Comparison of ENCODE assay signal across 19 cellular contexts in the genomic region with DNA sequence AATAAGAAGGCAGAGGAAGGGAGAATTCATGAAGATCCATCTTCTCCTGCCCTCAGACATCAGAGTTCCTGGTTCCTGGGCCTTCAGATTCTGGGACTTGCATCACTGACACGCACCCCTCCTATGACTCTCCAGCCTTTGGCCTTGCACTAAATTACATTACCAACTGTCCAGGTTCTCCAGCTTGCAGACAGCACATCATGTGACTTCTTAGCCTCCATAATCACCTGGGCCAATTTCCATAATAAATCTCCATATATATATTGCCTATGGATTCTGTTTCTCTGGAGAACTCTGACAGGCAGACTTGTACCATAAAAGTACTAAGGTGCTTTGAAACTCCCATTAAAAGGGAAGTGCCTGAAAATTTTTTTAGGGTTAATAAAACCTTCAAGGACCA. TPM values are rescaled to one million over a fixed set of nuclear protein-coding genes. Genes with fewer than 3 reads are reported as not detected.
DNase-seq lines count a peak whose midpoint lies in the region; ATAC-seq and TF ChIP-seq lines count a peak whose summit lies in the region.
"Had no signal": no experiment of that assay in that cellular context is flagged by ENCODE, and none has a peak within 500 bp of the region (broad histone marks: within the 10 kb centered on the region; RNA-seq: fewer than 3 reads in every experiment).

No MANE protein-coding gene starts in this region.

- 94 to 100% (median 100%) methylated on average over 1 of the region's 1 CpG for WGBS in spleen, 5 donors

- H3K4me1 Mint-ChIP-seq in CD4-positive, CD25-positive, alpha-beta regulatory T cell: peaks cover 2 to 44% (median 33%) of the 10 kb centered on the region in 4 donors
- peaks cover 26 to 50% (median 38%) of the 10 kb centered on the region in 3 donors for H3K4me1 Mint-ChIP-seq in CD8-positive, alpha-beta memory T cell
- H3K4me1 Mint-ChIP-seq in chondrocyte (ENCODE audit: low read depth) (peaks cover 40% of the 10 kb centered on the region), WTC11 (peaks cover 2% of the 10 kb centered on the region)

- no peak overlapping the region for H3K27ac ChIP-seq in CD4-positive, CD25-positive, alpha-beta regulatory T cell (ENCODE audit: insufficient read depth, low read length, poor library complexity, severe bottlenecking)
- no peak overlapping the region for H3K27ac ChIP-seq in CD8-positive, alpha-beta memory T cell (ENCODE audit: low read depth, low read length)
- H3K27ac ChIP-seq in spleen (no peak overlapping the region), A673 (ENCODE audit: low read depth, low read length, poor library complexity, severe bottlenecking) (no peak overlapping the region)
- H3K27ac ChIP-seq: A549 had no signal

- CTCF ChIA-PET in CD8-positive, alpha-beta memory T cell (lab: Charles Lee): no interaction called here
- CTCF ChIA-PET in WTC11 (lab: Charles Lee) (interaction anchor here (0.7 kb wide), 1 partner anchor 103 kb away, joined by 3 read pairs; no protein-coding TSS in a partner anchor), A673 (lab: Charles Lee) (no interaction called here)

- H3K9me3 Mint-ChIP-seq in CD4-positive, CD25-positive, alpha-beta regulatory T cell: no peaks in the 10 kb centered on the region
- no peaks in the 10 kb centered on the region for H3K9me3 Mint-ChIP-seq in CD8-positive, alpha-beta memory T cell
- H3K9me3 Mint-ChIP-seq in chondrocyte (ENCODE audit: low read depth) (no peaks in the 10 kb centered on the region), WTC11 (peaks cover 16% of the 10 kb centered on the region)
- H3K9me3 Mint-ChIP-seq: HFFc6 had no signal

- no peak for TF ChIP-seq CTCF in chondrocyte (IDR thresholded peaks at IDR 0.05)
- TF ChIP-seq CTCF in mucosa of descending colon (IDR thresholded peaks at IDR 0.05): no peak
- no peak for TF ChIP-seq CTCF in WTC11 (IDR thresholded peaks at IDR 0.05)
- TF ChIP-seq CTCF in spleen (IDR thresholded peaks at IDR 0.05 in 8 of 11, conservative IDR thresholded peaks at IDR 0.05 in 3 of 11): no peak
- no peak for TF ChIP-seq CTCF in A673 (conservative IDR thresholded peaks at IDR 0.05; ENCODE audit: low read depth, low read length)

- H3K36me3 ChIP-seq in CD4-positive, CD25-positive, alpha-beta regulatory T cell (ENCODE audit: control insufficient read depth, insufficient read depth, low read length): peaks cover 18% of the 10 kb centered on the region
- H3K36me3 ChIP-seq in CD8-positive, alpha-beta memory T cell (ENCODE audit: insufficient read depth, low read length): no peaks in the 10 kb centered on the region
- H3K36me3 ChIP-seq in mucosa of descending colon (ENCODE audit: low read depth) (no peaks in the 10 kb centered on the region), spleen (peaks cover 0 to 22% (median 0%) of the 10 kb centered on the region in 6 donors), A673 (ENCODE audit: insufficient read depth, low read length, poor library complexity, severe bottlenecking) (no peaks in the 10 kb centered on the region)
- H3K36me3 ChIP-seq: HAP-1 had no signal

- TF ChIP-seq POLR2A in spleen (IDR thresholded peaks at IDR 0.05): no peak

- H3K27ac Mint-ChIP-seq in CD4-positive, CD25-positive, alpha-beta regulatory T cell: peak overlapping the region in 2 of 3 donors; percentile 6 to 50
- peak overlapping the region in 6 of 8 donors; percentile 21 to 71 (median 34) for H3K27ac Mint-ChIP-seq in CD8-positive, alpha-beta memory T cell
- peak overlapping the region; percentile 47 for H3K27ac Mint-ChIP-seq in chondrocyte (ENCODE audit: unreplicated experiment)
- no peak overlapping the region for H3K27ac Mint-ChIP-seq in WTC11
- H3K27ac Mint-ChIP-seq: HFFc6 had no signal

- no peak overlapping the region for H3K4me3 Mint-ChIP-seq in CD4-positive, CD25-positive, alpha-beta regulatory T cell
- no peak overlapping the region for H3K4me3 Mint-ChIP-seq in CD8-positive, alpha-beta memory T cell
- H3K4me3 Mint-ChIP-seq in chondrocyte (ENCODE audit: unreplicated experiment): no peak overlapping the region
- H3K4me3 Mint-ChIP-seq in WTC11: no peak overlapping the region
- H3K4me3 Mint-ChIP-seq: HFFc6 had no signal

- no peaks in the 10 kb centered on the region for H3K27me3 ChIP-seq in CD4-positive, CD25-positive, alpha-beta regulatory T cell (ENCODE audit: control insufficient read depth, insufficient read depth, low read length)
- no peaks in the 10 kb centered on the region for H3K27me3 ChIP-seq in CD8-positive, alpha-beta memory T cell (ENCODE audit: insufficient read depth, low read length, poor library complexity, severe bottlenecking)
- no peaks in the 10 kb centered on the region for H3K27me3 ChIP-seq in spleen (replicated peaks in 1 of 7)
- no peaks in the 10 kb centered on the region for H3K27me3 ChIP-seq in A673 (replicated peaks; ENCODE audit: insufficient read depth, low read depth, low read length, poor library complexity)

- no peak for DNase-seq in CD4-positive, CD25-positive, alpha-beta regulatory T cell
- DNase-seq in CD8-positive, alpha-beta memory T cell: no peak
- no peak for DNase-seq in chondrocyte (ENCODE audit: low spot score)
- DNase-seq in mucosa of descending colon: peak in 1 of 3 donors; percentile 17
- no peak for DNase-seq in WTC11 (ENCODE audit: low spot score)
- DNase-seq in spleen: no peak
- no peak for DNase-seq in stimulated activated CD4-positive, alpha-beta T cell treated with anti-CD3 and anti-CD28 coated beads, Interleukin-2, amount 100 ng/mL, for 24 hours
- DNase-seq in A673 (ENCODE audit: low spot score): no peak
- DNase-seq: 8988T, C1 segment of cervical spinal cord, Calu3, COR-L47, DMS53, DMS79 treated with DMSO at 0.1 percent for 48 hours, GF-D8, GOT3, HFFc6 had no signal

- BruUV-seq in A673 (replicated peaks; lab: Mats Ljungman, UMichigan): no TSS peak

- H3K36me3 Mint-ChIP-seq in CD4-positive, CD25-positive, alpha-beta regulatory T cell: peaks cover 54% of the 10 kb centered on the region
- H3K36me3 Mint-ChIP-seq in CD8-positive, alpha-beta memory T cell: peaks cover 5 to 48% (median 16%) of the 10 kb centered on the region in 3 donors
- peaks cover 4% of the 10 kb centered on the region for H3K36me3 Mint-ChIP-seq in chondrocyte (ENCODE audit: low read depth)
- H3K36me3 Mint-ChIP-seq in WTC11: peaks cover 21% of the 10 kb centered on the region

- no peaks in the 10 kb centered on the region for H3K4me1 ChIP-seq in CD4-positive, CD25-positive, alpha-beta regulatory T cell (ENCODE audit: control insufficient read depth, insufficient read depth, low read length, poor library complexity, severe bottlenecking)
- peaks cover under 1% of the 10 kb centered on the region for H3K4me1 ChIP-seq in CD8-positive, alpha-beta memory T cell (ENCODE audit: insufficient read depth, low read length)
- H3K4me1 ChIP-seq in mucosa of descending colon (ENCODE audit: low read depth): no peaks in the 10 kb centered on the region
- peaks cover 0 to 4% (median 0%) of the 10 kb centered on the region in 6 donors for H3K4me1 ChIP-seq in spleen
- H3K4me1 ChIP-seq in A673 (ENCODE audit: insufficient read depth, low read length, poor library complexity, severe bottlenecking): no peaks in the 10 kb centered on the region
- H3K4me1 ChIP-seq: A549, HAP-1 had no signal

- intact Hi-C loops in mucosa of descending colon (cut with DNase I, micrococcal nuclease) (no loop called here), spleen (cut with DNase I; ENCODE audit: low total_unique reads) (no loop called here), A673 (cut with micrococcal nuclease; ENCODE audit: unreplicated experiment) (no loop called here)

- no peaks in the 10 kb centered on the region for H3K9me3 ChIP-seq in CD4-positive, CD25-positive, alpha-beta regulatory T cell (ENCODE audit: control insufficient read depth in 2 of 2, low read length in 2 of 2)
- H3K9me3 ChIP-seq in CD8-positive, alpha-beta memory T cell (ENCODE audit: low read length): no peaks in the 10 kb centered on the region
- H3K9me3 ChIP-seq in mucosa of descending colon (no peaks in the 10 kb centered on the region), spleen (no peaks in the 10 kb centered on the region), A673 (ENCODE audit: low read depth, low read length, poor library complexity, severe bottlenecking) (no peaks in the 10 kb centered on the region)
- H3K9me3 ChIP-seq: A549, HAP-1 had no signal

- ATAC-seq in CD4-positive, CD25-positive, alpha-beta regulatory T cell (ENCODE audit: low read depth in 2 of 2): no peak
- peak; percentile 88 for ATAC-seq in mucosa of descending colon
- no peak for ATAC-seq in WTC11
- ATAC-seq: A549 had no signal

- POLR2A ChIA-PET in CD8-positive, alpha-beta memory T cell (lab: Charles Lee): no interaction called here
- POLR2A ChIA-PET in WTC11 (lab: Charles Lee) (no interaction called here), A673 (lab: Charles Lee; ENCODE audit: low non-redundant PET) (no interaction called here)

- H3K27me3 Mint-ChIP-seq in CD4-positive, CD25-positive, alpha-beta regulatory T cell: no peaks in the 10 kb centered on the region
- H3K27me3 Mint-ChIP-seq in CD8-positive, alpha-beta memory T cell: no peaks in the 10 kb centered on the region
- H3K27me3 Mint-ChIP-seq in chondrocyte (ENCODE audit: low read depth) (no peaks in the 10 kb centered on the region), WTC11 (ENCODE audit: low read depth) (no peaks in the 10 kb centered on the region)

- no peak overlapping the region for H3K4me3 ChIP-seq in CD4-positive, CD25-positive, alpha-beta regulatory T cell (ENCODE audit: low read depth, low read length)
- H3K4me3 ChIP-seq in CD8-positive, alpha-beta memory T cell (ENCODE audit: low read length): no peak overlapping the region
- H3K4me3 ChIP-seq in mucosa of descending colon (no peak overlapping the region), spleen (no peak overlapping the region), A673 (ENCODE audit: low read depth, low read length, poor library complexity, severe bottlenecking) (no peak overlapping the region)
- H3K4me3 ChIP-seq: A549, HAP-1 had no signal

TF ChIP-seq in WTC11, 78 proteins besides CTCF, POLR2A, EP300 and RAD21:
- TF ChIP-seq, protein P1, sequence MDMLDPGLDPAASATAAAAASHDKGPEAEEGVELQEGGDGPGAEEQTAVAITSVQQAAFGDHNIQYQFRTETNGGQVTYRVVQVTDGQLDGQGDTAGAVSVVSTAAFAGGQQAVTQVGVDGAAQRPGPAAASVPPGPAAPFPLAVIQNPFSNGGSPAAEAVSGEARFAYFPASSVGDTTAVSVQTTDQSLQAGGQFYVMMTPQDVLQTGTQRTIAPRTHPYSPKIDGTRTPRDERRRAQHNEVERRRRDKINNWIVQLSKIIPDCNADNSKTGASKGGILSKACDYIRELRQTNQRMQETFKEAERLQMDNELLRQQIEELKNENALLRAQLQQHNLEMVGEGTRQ (CRISPR knock-in tag; IDR thresholded peaks at IDR 0.05): no peak

RNA-seq across cellular contexts. Expression of a gene that starts 23.2 kb away (rescaled TPM):
- total RNA-seq in CD4-positive, CD25-positive, alpha-beta regulatory T cell: 69.2 TPM
- polyA plus RNA-seq in CD4-positive, CD25-positive, alpha-beta regulatory T cell: 100 to 1,000 TPM; 117 to 165 (median 146) TPM
- 10 to 100 TPM; 66.4 to 68.5 TPM for total RNA-seq in CD8-positive, alpha-beta memory T cell
- polyA plus RNA-seq in CD8-positive, alpha-beta memory T cell: 132 TPM
- 113 to 165 TPM (median 156 TPM) in 3 replicates for total RNA-seq in chondrocyte
- 10 to 100 TPM; 67.2 to 94.8 (median 74.1) TPM for total RNA-seq in mucosa of descending colon
- total RNA-seq in WTC11 (2021): 46.4 to 52.4 TPM (median 51.8 TPM) in 3 replicates
- total RNA-seq in spleen: 10 to 100 TPM; 58.4 to 81.7 (median 67.3) TPM
- 10 to 100 TPM; 20.5 to 38.6 (median 38.1) TPM for polyA plus RNA-seq in spleen
- total RNA-seq in A673 (2021): 62.8 and 64.0 TPM in 2 replicates
